21 cellular contexts compared by ENCODE assay signal in genomic region chr6:16278750-16279149, GRCh38. TPM values are rescaled to one million over a fixed set of nuclear protein-coding genes. Genes with fewer than 3 reads are reported as not detected.
DNase-seq lines count a peak whose midpoint lies in the region; ATAC-seq and TF ChIP-seq lines count a peak whose summit lies in the region.
"Had no signal": no experiment of that assay in that cellular context is flagged by ENCODE, and none has a peak within 500 bp of the region (broad histone marks: within the 10 kb centered on the region; RNA-seq: fewer than 3 reads in every experiment).

No MANE protein-coding gene starts in this region.

- peak overlapping the region; percentile 74 to 86 for H3K27ac ChIP-seq in right atrium auricular region
- peak overlapping the region; percentile 78 for H3K27ac ChIP-seq in SJCRH30
- H3K27ac ChIP-seq in skeletal muscle tissue (ENCODE audit: low read depth, low read length), result peak overlapping the region; percentile 99
- H3K27ac ChIP-seq: BLaER1 had no signal

- DNase-seq in right atrium auricular region (ENCODE audit: low spot score), result no peak
- no peak for DNase-seq in left ventricle myocardium superior
- DNase-seq in SJCRH30, result no peak
- peak; percentile 69 for DNase-seq in myocyte (ENCODE audit: low read depth)
- DNase-seq in activated gamma-delta T cell treated with Interleukin-2 at 50 U/mL for 16 hours, result no peak
- DNase-seq: CD4-positive, CD25-positive, alpha-beta regulatory T cell; DMS153; H7; HFFc6; Kasumi-1; NCI-H1105; NCI-H146; NCI-H1930; NCI-H2107; NCI-H446; NCI-H524 treated with DMSO at 0.1 percent for 48 hours; NCI-H774 had no signal

- intact Hi-C loops in left ventricle myocardium superior (cut with micrococcal nuclease), result no loop called here

- ATAC-seq in left ventricle myocardium superior (no peak), HG02870 (IDR thresholded peaks at IDR 0.05; ENCODE audit: unreplicated experiment) (no peak), GM21447 (IDR thresholded peaks at IDR 0.05; ENCODE audit: unreplicated experiment) (no peak)

- H3K4me3 ChIP-seq in right atrium auricular region, result no peak overlapping the region
- no peak overlapping the region for H3K4me3 ChIP-seq in SJCRH30
- H3K4me3 ChIP-seq in skeletal muscle tissue (ENCODE audit: low read length in 3 of 3), result peak overlapping the region; percentile 64 to 66 (median 66)
- H3K4me3 ChIP-seq: BLaER1 had no signal

- no peaks in the 10 kb centered on the region for H3K9me3 ChIP-seq in right atrium auricular region
- H3K9me3 ChIP-seq in SJCRH30 (replicated peaks), result no peaks in the 10 kb centered on the region
- no peaks in the 10 kb centered on the region for H3K9me3 ChIP-seq in skeletal muscle tissue (ENCODE audit: control insufficient read depth in 3 of 3, low read length in 3 of 3)
- H3K9me3 ChIP-seq: BLaER1 had no signal

- H3K36me3 ChIP-seq in right atrium auricular region, result peaks cover 21% of the 10 kb centered on the region
- no peaks in the 10 kb centered on the region for H3K36me3 ChIP-seq in SJCRH30
- peaks cover 10 to 19% (median 16%) of the 10 kb centered on the region in 3 donors for H3K36me3 ChIP-seq in skeletal muscle tissue (ENCODE audit: control insufficient read depth in 3 of 3, insufficient read depth in 3 of 3, low read length in 3 of 3)
- H3K36me3 ChIP-seq: BLaER1 had no signal

- TF ChIP-seq CTCF in right atrium auricular region (IDR thresholded peaks at IDR 0.05), result no peak

- H3K27me3 ChIP-seq in right atrium auricular region, result no peaks in the 10 kb centered on the region
- H3K27me3 ChIP-seq in SJCRH30, result no peaks in the 10 kb centered on the region
- H3K27me3 ChIP-seq in skeletal muscle tissue (ENCODE audit: control insufficient read depth in 3 of 3, insufficient read depth in 3 of 3, low read length in 3 of 3), result no peaks in the 10 kb centered on the region
- H3K27me3 ChIP-seq: BLaER1 had no signal

- H3K4me1 ChIP-seq in right atrium auricular region (peaks cover 0 to 26% of the 10 kb centered on the region in 2 donors), SJCRH30 (peaks cover 18% of the 10 kb centered on the region), skeletal muscle tissue (ENCODE audit: control insufficient read depth in 3 of 3, insufficient read depth in 3 of 3, low read length in 3 of 3) (peaks cover 28 to 54% (median 46%) of the 10 kb centered on the region in 3 donors)

- H3K9ac ChIP-seq in skeletal muscle tissue (ENCODE audit: low read depth in 1 of 3, low read length in 3 of 3), result peak overlapping the region; percentile 58 to 92 (median 91)
- H3K9ac ChIP-seq: BLaER1 had no signal

RNA-seq across cellular contexts. Expression of gene GMPR, which starts 40.4 kb away (rescaled TPM):
- 10 to 100 TPM; 70.1 to 89.5 TPM for total RNA-seq in right atrium auricular region
- total RNA-seq in left ventricle myocardium superior, result 112 TPM
- 28.7 and 29.3 TPM in 2 replicates for total RNA-seq in SJCRH30 (2014; rRNA removed; shearing (Covaris generic))
- total RNA-seq in myocyte, result 37.5 and 43.6 TPM in 2 replicates
- polyA plus RNA-seq in myocyte (2012), result 26.6 TPM
- total RNA-seq in skeletal muscle tissue, result 26.1 TPM

Comparison
In these comparisons a context has a peak if more than half of its experiments do, and no peak if none do; other contexts are left out.
1. H3K4me3 ChIP-seq: peak in skeletal muscle tissue (3 of 3); none in right atrium auricular region (0 of 2) and SJCRH30 (single experiment).
2. Peak in every context shown above with its lines, with median percentiles within 50 percentile points of each other: H3K27ac ChIP-seq.